In genomic region chr19:39098365-39099269, GRCh38 we compare ENCODE assay signal across 18 cellular contexts. TPM values are rescaled to one million over a fixed set of nuclear protein-coding genes. Genes with fewer than 3 reads are reported as not detected.
DNase-seq lines count a peak whose midpoint lies in the region; FAIRE-seq and TF ChIP-seq lines count a peak whose summit lies in the region.
"Had no signal": no experiment of that assay in that cellular context is flagged by ENCODE, and none has a peak within 500 bp of the region (broad histone marks: within the 10 kb centered on the region; RNA-seq: fewer than 3 reads in every experiment).

No MANE protein-coding gene starts in this region.

- no peak overlapping the region for H2AK5ac ChIP-seq in H1 (ENCODE audit: low read depth, low read length)

- no peak overlapping the region for H3K4ac ChIP-seq in H1 (replicated peaks; ENCODE audit: insufficient read length, low read depth, low read length)

- H3K4me3 ChIP-seq in H1 (ENCODE audit: extremely low read depth in 1 of 4, insufficient read depth in 2 of 4, low read depth in 3 of 4, low read length in 4 of 4) (peak overlapping the region; percentile 19 to 59 (median 29); a peak in 6 of 8 replicates), suprapubic skin (peak overlapping the region; percentile 5), thyroid gland (replicated peaks in 1 of 3) (no peak overlapping the region)

- no peak overlapping the region for H3K23ac ChIP-seq in H1 (ENCODE audit: insufficient read length)

- H3K79me1 ChIP-seq in H1 (ENCODE audit: low read depth, low read length): no peaks in the 10 kb centered on the region

- H3K27me3 Mint-ChIP-seq in activated CD4-positive, alpha-beta T cell treated with anti-CD3 and anti-CD28 coated beads, Interleukin-2, amount 10 ng/mL, durations not matched to agents 7 days and 5 days: peaks cover 26% of the 10 kb centered on the region

- no peak for FAIRE-seq in H1 (lab: Jason Lieb, UNC)
- FAIRE-seq: GM18507 had no signal

- H3K4me1 ChIP-seq in H1 (replicated peaks in 1 of 4; ENCODE audit: control insufficient read depth in 3 of 4, insufficient read depth in 4 of 4, low read length in 3 of 4) (no peaks in the 10 kb centered on the region), suprapubic skin (peaks cover 2% of the 10 kb centered on the region), thyroid gland (peaks cover 0 to 4% of the 10 kb centered on the region in 2 donors)

- no peak overlapping the region for H2BK15ac ChIP-seq in H1 (ENCODE audit: low read length)

- no peak overlapping the region for H3K4me3 Mint-ChIP-seq in activated CD4-positive, alpha-beta T cell treated with anti-CD3 and anti-CD28 coated beads, Interleukin-2, amount 10 ng/mL, durations not matched to agents 7 days and 5 days

- TF ChIP-seq POLR2A in H1 (IDR thresholded peaks at IDR 0.05; ENCODE audit: control extremely low read depth in 1 of 2, low read depth in 2 of 2, low read length in 2 of 2) (no peak), suprapubic skin (IDR thresholded peaks at IDR 0.05) (no peak), thyroid gland (IDR thresholded peaks at IDR 0.05) (no peak)

- CTCF ChIA-PET in H1 (lab: Charles Lee; ENCODE audit: partially characterized antibody): interaction anchor here (0.6 to 2.2 kb wide), 8 partner anchors 9 to 945 kb away, joined by 3 to 7 read pairs (median 4); partner anchors contain the start of gene SYCN
- CTCF ChIA-PET in activated CD4-positive, alpha-beta T cell treated with anti-CD3 and anti-CD28 coated beads, Interleukin-2, amount 10 ng/mL, durations not matched to agents 7 days and 5 days (lab: Charles Lee): interaction anchor here (1.4 kb wide), 1 partner anchor 47 kb away, joined by 4 read pairs; no protein-coding TSS in a partner anchor

- no peaks in the 10 kb centered on the region for H4K20me1 ChIP-seq in H1 (replicated peaks in 1 of 2; ENCODE audit: control insufficient read depth in 1 of 2, insufficient read depth in 2 of 2, low read length in 2 of 2)

- H4K8ac ChIP-seq in H1 (ENCODE audit: extremely low read depth, insufficient read depth, low read length): peak overlapping the region; percentile 25; the same call in 1 of the 2 replicates

- H3K9me3 Mint-ChIP-seq in activated CD4-positive, alpha-beta T cell treated with anti-CD3 and anti-CD28 coated beads, Interleukin-2, amount 10 ng/mL, durations not matched to agents 7 days and 5 days: no peaks in the 10 kb centered on the region
- H3K9me3 Mint-ChIP-seq: IgD-negative memory B cell had no signal

- POLR2A ChIA-PET in H1 (lab: Charles Lee; ENCODE audit: partially characterized antibody): interaction anchor here (0.6 to 1.6 kb wide), 4 partner anchors 9 to 250 kb away, joined by 3 to 5 read pairs (median 3); no protein-coding TSS in a partner anchor
- POLR2A ChIA-PET in activated CD4-positive, alpha-beta T cell treated with anti-CD3 and anti-CD28 coated beads, Interleukin-2, amount 10 ng/mL, durations not matched to agents 7 days and 5 days (lab: Charles Lee): no interaction called here

- H3K56ac ChIP-seq in H1 (replicated peaks; ENCODE audit: insufficient read length, low read depth, low read length): no peak overlapping the region

- H3K9me3 ChIP-seq in H1 (ENCODE audit: insufficient read depth in 2 of 2, low read depth in 1 of 2, low read length in 1 of 2) (no peaks in the 10 kb centered on the region), suprapubic skin (no peaks in the 10 kb centered on the region), thyroid gland (no peaks in the 10 kb centered on the region)

- no peaks in the 10 kb centered on the region for H3K23me2 ChIP-seq in H1 (ENCODE audit: low read depth, low read length)

- no peak overlapping the region for H3K14ac ChIP-seq in H1 (ENCODE audit: insufficient read length)

- no peak overlapping the region for H3K9ac ChIP-seq in H1 (replicated peaks in 1 of 4; ENCODE audit: extremely low read depth in 1 of 4, low read depth in 3 of 4, low read length in 3 of 4)

- H4K91ac ChIP-seq in H1 (replicated peaks; ENCODE audit: insufficient read length, low read length): no peak overlapping the region

- H3K36me3 ChIP-seq in H1 (ENCODE audit: control insufficient read depth in 2 of 4, insufficient read depth in 4 of 4, low read length in 3 of 4) (no peaks in the 10 kb centered on the region), suprapubic skin (no peaks in the 10 kb centered on the region), thyroid gland (no peaks in the 10 kb centered on the region)

- no peak overlapping the region for H3K27ac Mint-ChIP-seq in activated CD4-positive, alpha-beta T cell treated with anti-CD3 and anti-CD28 coated beads, Interleukin-2, amount 10 ng/mL, durations not matched to agents 7 days and 5 days

- DNase-seq in NCI-H2227 (lab: John Stamatoyannopoulos, UW; ENCODE audit: unreplicated experiment) (peak; percentile 80), NCI-H2227 treated with DMSO at 0.1 percent for 48 hours (lab: John Stamatoyannopoulos, UW) (no peak), H1 (ENCODE audit: low read depth in 1 of 2, low spot score in 2 of 2) (peak in 1 of 2 experiments; percentile 51), iPS-NIHi11 (ENCODE audit: low spot score) (peak; percentile 37), suprapubic skin (ENCODE audit: low spot score in 2 of 2) (no peak), thyroid gland (no peak), ureter (ENCODE audit: low spot score) (no peak)
- no peak for DNase-seq in activated CD4-positive, alpha-beta T cell treated with anti-CD3 and anti-CD28 coated beads, Interleukin-2, amount 10 ng/mL, durations not matched to agents 7 days and 5 days
- DNase-seq: AML-193, Caco-2, MV-4-11, NCI-H1436, NCI-H2029 treated with DMSO at 0.1 percent for 48 hours, NCI-H524, SHP77 treated with DMSO at 0.1 percent for 48 hours had no signal

- H2BK120ac ChIP-seq in H1 (replicated peaks; ENCODE audit: low read depth, low read length): no peak overlapping the region

- no peak overlapping the region; the same call in 1 of the 2 replicates for H2AFZ ChIP-seq in H1 (ENCODE audit: low read length)

- intact Hi-C loops in thyroid gland (cut with DNase I): no loop called here

- H3K18ac ChIP-seq in H1 (ENCODE audit: extremely low read depth, low read length): no peak overlapping the region

- no peak for TF ChIP-seq CTCF in H1 (IDR thresholded peaks at IDR 0.05; ENCODE audit: control extremely low read depth in 1 of 3, insufficient read depth in 1 of 3, low read depth in 1 of 3, low read length in 3 of 3)
- TF ChIP-seq CTCF in suprapubic skin (IDR thresholded peaks at IDR 0.05): no peak
- TF ChIP-seq CTCF in thyroid gland (IDR thresholded peaks at IDR 0.05): no peak

- H3K27ac ChIP-seq in H1 (ENCODE audit: low read depth, low read length): no peak overlapping the region
- H3K27ac ChIP-seq in suprapubic skin: no peak overlapping the region
- H3K27ac ChIP-seq in thyroid gland: no peak overlapping the region
- H3K27ac ChIP-seq: 22Rv1 had no signal

- H3K36me3 Mint-ChIP-seq in activated CD4-positive, alpha-beta T cell treated with anti-CD3 and anti-CD28 coated beads, Interleukin-2, amount 10 ng/mL, durations not matched to agents 7 days and 5 days (ENCODE audit: low read depth): no peaks in the 10 kb centered on the region
- H3K36me3 Mint-ChIP-seq: IgD-negative memory B cell had no signal

- no peak overlapping the region for H2BK5ac ChIP-seq in H1 (ENCODE audit: low read depth, low read length)

- H3K27me3 ChIP-seq in H1 (replicated peaks in 1 of 4; ENCODE audit: control insufficient read depth in 3 of 4, extremely low read depth in 1 of 4, insufficient read depth in 3 of 4, low read length in 3 of 4): peaks cover 0 to 9% (median 6%) of the 10 kb centered on the region in 4 experiments; a peak in 5 of 7 replicates
- H3K27me3 ChIP-seq in suprapubic skin: peaks cover 43% of the 10 kb centered on the region
- H3K27me3 ChIP-seq in thyroid gland: peaks cover 5% of the 10 kb centered on the region

- H3K4me2 ChIP-seq in H1 (ENCODE audit: insufficient read depth in 1 of 2, low read depth in 2 of 2, low read length in 2 of 2): peak overlapping the region; percentile 54 to 60

- no peak overlapping the region for H2BK12ac ChIP-seq in H1 (ENCODE audit: low read depth, low read length)

- no peak for TF ChIP-seq EP300 in H1 (IDR thresholded peaks at IDR 0.05; ENCODE audit: borderline replicate concordance in 1 of 2, low read depth in 2 of 2, low read length in 2 of 2)
- TF ChIP-seq EP300 in suprapubic skin (IDR thresholded peaks at IDR 0.05): no peak

- H2BK20ac ChIP-seq in H1 (ENCODE audit: low read length): no peak overlapping the region

- no peaks in the 10 kb centered on the region for H3K4me1 Mint-ChIP-seq in activated CD4-positive, alpha-beta T cell treated with anti-CD3 and anti-CD28 coated beads, Interleukin-2, amount 10 ng/mL, durations not matched to agents 7 days and 5 days

- WGBS in H1 (ENCODE audit: extremely low coverage in 1 of 2, insufficient coverage in 1 of 2, insufficient read length in 1 of 2, insufficient replicate concordance in 2 of 2, low coverage in 1 of 2, low lambda C conversion rate in 2 of 2, missing lambda C conversion rate in 1 of 2), 2 experiments: 58% methylated on average over 27 of the region's 53 CpGs; no CpG with 5 or more reads in 1 of the 2 experiments
- WGBS in suprapubic skin: 44% methylated on average over 21 of the region's 53 CpGs
- 14 to 25% methylated on average over 8 to 42 of the region's 53 CpGs for WGBS in thyroid gland, 2 donors

- H4K5ac ChIP-seq in H1 (ENCODE audit: insufficient read length, low read depth, low read length): no peak overlapping the region

- H3K79me2 ChIP-seq in H1 (ENCODE audit: control insufficient read depth in 1 of 2, insufficient read depth in 2 of 2, low read length in 2 of 2): no peaks in the 10 kb centered on the region

- no peak for TF ChIP-seq RAD21 in H1 (IDR thresholded peaks at IDR 0.05 in 1 of 2, conservative IDR thresholded peaks at IDR 0.05 in 1 of 2; ENCODE audit: low read depth in 2 of 2, low read length in 2 of 2)

RNA-seq across cellular contexts. Expression of gene ACP7, which starts 14.4 kb away (rescaled TPM):
- 0.50 and 0.98 TPM in 2 replicates for total RNA-seq in H1 (2021; fragmentation: NEBNext Ultra II Directional; extraction: Animal tissue kit (Norgen Biotek cat#: 25700))
- polyA plus RNA-seq in H1 (2011; rRNA removed): 0.27 and 0.58 TPM in 2 replicates
- polyA plus RNA-seq in H1 (2011; cell fraction: cytosol; rRNA removed): 0.36 TPM
- 0.83 TPM for polyA plus RNA-seq in H1 (2011; cell fraction: nucleus; rRNA removed)
- 0.55 to 0.78 TPM (median 0.67 TPM) in 4 replicates for polyA plus RNA-seq in H1 (2012, experiment 1 of 2)
- 0.45 TPM for polyA plus RNA-seq in H1 (2012, experiment 2 of 2)
- polyA plus RNA-seq in H1 (2013, experiment 1 of 2): 0.30 TPM
- polyA plus RNA-seq in H1 (2013, experiment 2 of 2): 0.29 TPM
- 0.19 and 0.76 TPM in 2 replicates for polyA minus RNA-seq in H1 (2011; rRNA and poly(A)+ RNA removed)
- not detected for polyA minus RNA-seq in H1 (2011; cell fraction: cytosol; rRNA and poly(A)+ RNA removed)
- polyA minus RNA-seq in H1 (2011; cell fraction: nucleus; rRNA and poly(A)+ RNA removed): 0.70 TPM
- 10 to 100 TPM; 15.0 to 24.1 (median 18.0) TPM for total RNA-seq in suprapubic skin
- total RNA-seq in activated CD4-positive, alpha-beta T cell treated with anti-CD3 and anti-CD28 coated beads, Interleukin-2, amount 10 ng/mL, durations not matched to agents 7 days and 5 days: not detected
- total RNA-seq in thyroid gland: under 1 TPM in 1 of 4 donors, not detected in 3; 0.22 TPM
- total RNA-seq in ureter: 1.8 TPM
- polyA plus RNA-seq: IgD-negative memory B cell had no signal

RNA-seq across cellular contexts. Expression of gene PAK4, which starts 27.0 kb away (rescaled TPM):
- 64.4 and 67.6 TPM in 2 replicates for total RNA-seq in H1 (2021; fragmentation: NEBNext Ultra II Directional; extraction: Animal tissue kit (Norgen Biotek cat#: 25700))
- polyA plus RNA-seq in H1 (2011; rRNA removed): 50.7 and 107 TPM in 2 replicates
- 55.5 TPM for polyA plus RNA-seq in H1 (2011; cell fraction: cytosol; rRNA removed)
- polyA plus RNA-seq in H1 (2011; cell fraction: nucleus; rRNA removed): 89.7 TPM
- 40.5 to 57.3 TPM (median 53.1 TPM) in 4 replicates for polyA plus RNA-seq in H1 (2012, experiment 1 of 2)
- polyA plus RNA-seq in H1 (2012, experiment 2 of 2): 64.2 TPM
- 47.5 TPM for polyA plus RNA-seq in H1 (2013, experiment 1 of 2)
- polyA plus RNA-seq in H1 (2013, experiment 2 of 2): 47.5 TPM
- 17.7 and 25.9 TPM in 2 replicates for polyA minus RNA-seq in H1 (2011; rRNA and poly(A)+ RNA removed)
- polyA minus RNA-seq in H1 (2011; cell fraction: cytosol; rRNA and poly(A)+ RNA removed): 39.9 TPM
- 22.8 TPM for polyA minus RNA-seq in H1 (2011; cell fraction: nucleus; rRNA and poly(A)+ RNA removed)
- total RNA-seq in suprapubic skin: 10 to 100 TPM; 20.7 to 25.3 (median 23.6) TPM
- 10 to 100 TPM; 16.5 to 17.9 TPM for total RNA-seq in activated CD4-positive, alpha-beta T cell treated with anti-CD3 and anti-CD28 coated beads, Interleukin-2, amount 10 ng/mL, durations not matched to agents 7 days and 5 days
- 10 to 100 TPM; 12.4 to 24.9 (median 23.2) TPM for total RNA-seq in thyroid gland
- 88.2 TPM for total RNA-seq in ureter

Comparison
In these comparisons a context has a peak if more than half of its experiments do, and no peak if none do; other contexts are left out.
1. DNase-seq: peak in NCI-H2227 (single experiment) and iPS-NIHi11 (single experiment); none in NCI-H2227 treated with DMSO at 0.1 percent for 48 hours (single experiment), suprapubic skin (0 of 2), activated CD4-positive, alpha-beta T cell treated with anti-CD3 and anti-CD28 coated beads, Interleukin-2, amount 10 ng/mL, durations not matched to agents 7 days and 5 days (single experiment), thyroid gland (0 of 2) and ureter (single experiment).
2. H3K4me3 ChIP-seq: peak in H1 (4 of 4) and suprapubic skin (single experiment); none in thyroid gland (0 of 3).